ENCODE assay signal across 23 cellular contexts in genomic region chr2:166972418-166972817, GRCh38.
"Had no signal": no experiment of that assay in that cellular context is flagged by ENCODE, and none has a peak within 500 bp of the region (broad histone marks: within the 10 kb centered on the region; RNA-seq: fewer than 3 reads in every experiment).

No MANE protein-coding gene starts in this region.

- H3K4me1 Mint-ChIP-seq: activated naive CD8-positive, alpha-beta T cell treated with anti-CD3 and anti-CD28 coated beads for 36 hours; immature natural killer cell; mesothelial cell of epicardium; natural killer cell had no signal

- ATAC-seq: activated T-cell treated with anti-CD3 and anti-CD28 coated beads, Interleukin-2, amount 50 U/mL, for 4 hours; heart right ventricle; natural killer cell had no signal

- H3K27me3 Mint-ChIP-seq: type B pancreatic cell had no signal

- H3K27ac Mint-ChIP-seq: activated naive CD8-positive, alpha-beta T cell treated with anti-CD3 and anti-CD28 coated beads for 36 hours; immature natural killer cell; mesothelial cell of epicardium; natural killer cell; T-helper 2 cell treated with Interferon-gamma antibody and Interleukin-4, amounts not matched to agents 5 μg/mL and 100 μg/mL, for 36 hours; type B pancreatic cell had no signal

- FAIRE-seq: TTC549 had no signal

- H3K4me1 ChIP-seq: heart right ventricle, left ventricle myocardium inferior, prostate gland, spleen, vagina had no signal

- H3K9me3 Mint-ChIP-seq: activated naive CD8-positive, alpha-beta T cell treated with anti-CD3 and anti-CD28 coated beads for 36 hours; T-helper 2 cell treated with Interferon-gamma antibody and Interleukin-4, amounts not matched to agents 5 μg/mL and 100 μg/mL, for 36 hours; type B pancreatic cell had no signal

- H3K36me3 Mint-ChIP-seq: activated naive CD8-positive, alpha-beta T cell treated with anti-CD3 and anti-CD28 coated beads for 36 hours; immature natural killer cell; mesothelial cell of epicardium; type B pancreatic cell had no signal

- H3K36me3 ChIP-seq: cardiac muscle cell, heart right ventricle, left ventricle myocardium inferior, prostate gland, spleen, thoracic aorta, vagina had no signal

- H3K9me3 ChIP-seq: heart right ventricle, left ventricle myocardium inferior, prostate gland, thoracic aorta, vagina had no signal

- DNase-seq: activated CD4-positive, alpha-beta T cell treated with anti-CD3 and anti-CD28 coated beads, Interleukin-2, amount 50 U/mL, for 4 hours; activated CD8-positive, alpha-beta memory T cell treated with anti-CD3 and anti-CD28 coated beads for 24 hours; activated CD8-positive, alpha-beta memory T cell treated with anti-CD3 and anti-CD28 coated beads, Interleukin-2, amount 50 U/mL, for 4 hours; activated naive CD4-positive, alpha-beta T cell treated with Interleukin-2 at 50 U/mL for 16 hours; activated naive CD8-positive, alpha-beta T cell treated with anti-CD3 and anti-CD28 coated beads for 36 hours; activated T-cell treated with anti-CD3 and anti-CD28 coated beads, Interleukin-2, amount 50 U/mL, for 4 hours; heart right ventricle; immature natural killer cell; kidney glomerular epithelial cell; left ventricle myocardium inferior; natural killer cell; spleen; stimulated activated CD4-positive, alpha-beta T cell treated with anti-CD3 and anti-CD28 coated beads, Interleukin-4, amount 100 ng/mL, for 24 hours; stimulated activated naive CD4-positive, alpha-beta T cell treated with Interleukin-2 at 50 U/mL for 16 hours had no signal

- H3K4me3 Mint-ChIP-seq: activated naive CD8-positive, alpha-beta T cell treated with anti-CD3 and anti-CD28 coated beads for 36 hours; activated T-cell treated with anti-CD3 and anti-CD28 coated beads, Interleukin-2, amount 50 U/mL, for 4 hours; immature natural killer cell; mesothelial cell of epicardium; natural killer cell; T-helper 2 cell treated with Interferon-gamma antibody and Interleukin-4, amounts not matched to agents 5 μg/mL and 100 μg/mL, for 36 hours; type B pancreatic cell had no signal

- H3K27ac ChIP-seq: cardiac muscle cell, epithelial cell of prostate, heart right ventricle, left ventricle myocardium inferior, prostate gland, spleen, thoracic aorta, vagina had no signal

- H3K4me3 ChIP-seq: cardiac muscle cell, heart right ventricle, left ventricle myocardium inferior, prostate gland, spleen, thoracic aorta, vagina had no signal

- H3K27me3 ChIP-seq: cardiac muscle cell, heart right ventricle, spleen, vagina had no signal
